Comparison of ENCODE assay signal across 10 cellular contexts in genomic region chr20:57047281-57048026, GRCh38.
DNase-seq lines count a peak whose midpoint lies in the region; ATAC-seq and TF ChIP-seq lines count a peak whose summit lies in the region.
"Had no signal": no experiment of that assay in that cellular context is flagged by ENCODE, and none has a peak within 500 bp of the region (broad histone marks: within the 10 kb centered on the region; RNA-seq: fewer than 3 reads in every experiment).

No MANE protein-coding gene starts in this region.

- ATAC-seq in GM19324 (IDR thresholded peaks at IDR 0.05; ENCODE audit: low FRiP score, unreplicated experiment): no peak
- ATAC-seq: T-cell had no signal

- intact Hi-C loops in left ventricle myocardium inferior (cut with micrococcal nuclease): no loop called here

- no peak overlapping the region for H3K4me2 ChIP-seq in SK-N-SH

- DNase-seq in AG10803 (ENCODE audit: low read depth) (no peak), HK-2 (ENCODE audit: unreplicated experiment) (peak; percentile 11), SK-N-SH (no peak), kidney tubule cell (ENCODE audit: low spot score) (peak; percentile 6), AG08396 (ENCODE audit: low spot score) (no peak), left ventricle myocardium inferior (no peak), Kasumi-1 (lab: John Stamatoyannopoulos, UW) (no peak)
- DNase-seq: NCI-H2227 treated with DMSO at 0.1 percent for 48 hours, T-cell had no signal

- H3K4me1 ChIP-seq in SK-N-SH (ENCODE audit: control insufficient read depth in 1 of 2, insufficient read depth in 2 of 2, low read depth in 1 of 2, low read length in 1 of 2) (no peaks in the 10 kb centered on the region; a peak in 1 of 4 replicates), left ventricle myocardium inferior (no peaks in the 10 kb centered on the region)

- H3K36me3 ChIP-seq in SK-N-SH (replicated peaks in 1 of 2; ENCODE audit: control insufficient read depth in 1 of 2, insufficient read depth in 2 of 2, low read length in 1 of 2): no peaks in the 10 kb centered on the region
- no peaks in the 10 kb centered on the region for H3K36me3 ChIP-seq in left ventricle myocardium inferior

- POLR2A ChIA-PET in SK-N-SH (lab: Yijun Ruan, JAX): no interaction called here

- TF ChIP-seq RAD21 in SK-N-SH (IDR thresholded peaks at IDR 0.05; ENCODE audit: low read length): no peak

- no peaks in the 10 kb centered on the region for H3F3A ChIP-seq in SK-N-SH (replicated peaks; ENCODE audit: insufficient read depth)

- TF ChIP-seq CTCF in AG10803 (conservative IDR thresholded peaks at IDR 0.05; ENCODE audit: low read length) (peak; percentile 28), SK-N-SH (IDR thresholded peaks at IDR 0.05) (peak; percentile 14; the same call in 1 of the 2 replicates), left ventricle myocardium inferior (IDR thresholded peaks at IDR 0.05; ENCODE audit: borderline replicate concordance) (no peak)

- H3K4me3 ChIP-seq in AG10803 (ENCODE audit: low read length): no peak overlapping the region
- no peak overlapping the region for H3K4me3 ChIP-seq in SK-N-SH (ENCODE audit: low read depth in 2 of 2, low read length in 1 of 2)
- H3K4me3 ChIP-seq in left ventricle myocardium inferior: no peak overlapping the region

- no peaks in the 10 kb centered on the region for H3K79me2 ChIP-seq in SK-N-SH (ENCODE audit: insufficient read depth)

- H3K27ac ChIP-seq in SK-N-SH (ENCODE audit: low read depth in 2 of 2, low read length in 1 of 2): no peak overlapping the region
- no peak overlapping the region for H3K27ac ChIP-seq in left ventricle myocardium inferior (replicated peaks)

- H3K9me2 ChIP-seq in SK-N-SH: no peaks in the 10 kb centered on the region

- no peaks in the 10 kb centered on the region for H4K20me1 ChIP-seq in SK-N-SH (ENCODE audit: insufficient read depth)

- H3K27me3 ChIP-seq in SK-N-SH (ENCODE audit: insufficient read depth) (peaks cover 19% of the 10 kb centered on the region; the same call in 1 of the 2 replicates), left ventricle myocardium inferior (ENCODE audit: low read depth) (peaks cover 50% of the 10 kb centered on the region)

- 4% methylated on average over 16 of the region's 20 CpGs for WGBS in SK-N-SH (ENCODE audit: low lambda C conversion rate)

- H3K9ac ChIP-seq in SK-N-SH: no peak overlapping the region

- CTCF ChIA-PET in SK-N-SH (lab: Yijun Ruan, JAX): interaction anchor here (1.2 to 1.6 kb wide), 3 partner anchors 9 to 497 kb away, joined by 3 to 4 read pairs (median 4); no protein-coding TSS in a partner anchor

- no peak overlapping the region for H2AFZ ChIP-seq in SK-N-SH (ENCODE audit: low read depth)

- H3K9me3 ChIP-seq in SK-N-SH: no peaks in the 10 kb centered on the region
- no peaks in the 10 kb centered on the region for H3K9me3 ChIP-seq in left ventricle myocardium inferior (replicated peaks)

- no peak for TF ChIP-seq EP300 in SK-N-SH (IDR thresholded peaks at IDR 0.05; ENCODE audit: borderline replicate concordance in 1 of 2, low read depth in 1 of 2, low read length in 1 of 2)

TF ChIP-seq in SK-N-SH, 30 proteins besides CTCF, POLR2A, EP300 and RAD21:
- TF ChIP-seq FOXM1 (IDR thresholded peaks at IDR 0.05; ENCODE audit: low read depth) (no peak), MEF2A (IDR thresholded peaks at IDR 0.05; ENCODE audit: borderline replicate concordance, low read depth) (no peak), USF2 (IDR thresholded peaks at IDR 0.05; ENCODE audit: borderline replicate concordance, low read depth, low read length) (no peak), GABPA (IDR thresholded peaks at IDR 0.05; ENCODE audit: low read depth) (no peak), JUND (IDR thresholded peaks at IDR 0.05) (no peak), RXRA (IDR thresholded peaks at IDR 0.05; ENCODE audit: borderline replicate concordance, low read depth) (no peak), PBX3 (IDR thresholded peaks at IDR 0.05) (no peak), POLR2AphosphoS5 (IDR thresholded peaks at IDR 0.05; ENCODE audit: low read depth, low read length) (no peak), RCOR1 (IDR thresholded peaks at IDR 0.05; ENCODE audit: low read length) (no peak), CHD2 (IDR thresholded peaks at IDR 0.05; ENCODE audit: low read length, partially characterized antibody) (no peak), RFX5 (IDR thresholded peaks at IDR 0.05; ENCODE audit: low read length) (no peak), USF1 (IDR thresholded peaks at IDR 0.05; ENCODE audit: borderline replicate concordance, low read depth) (no peak), MAX (IDR thresholded peaks at IDR 0.05; ENCODE audit: low read depth) (no peak), YY1 (IDR thresholded peaks at IDR 0.05; ENCODE audit: low read depth) (no peak)

Comparison
In these comparisons a context has a peak if more than half of its experiments do, and no peak if none do; other contexts are left out.
1. DNase-seq: peak in HK-2 (single experiment) and kidney tubule cell (single experiment); none in AG10803 (single experiment), SK-N-SH (single experiment), AG08396 (single experiment), left ventricle myocardium inferior (single experiment) and Kasumi-1 (0 of 2).